ENCODE assay signal across 11 cellular contexts in the genomic region with DNA sequence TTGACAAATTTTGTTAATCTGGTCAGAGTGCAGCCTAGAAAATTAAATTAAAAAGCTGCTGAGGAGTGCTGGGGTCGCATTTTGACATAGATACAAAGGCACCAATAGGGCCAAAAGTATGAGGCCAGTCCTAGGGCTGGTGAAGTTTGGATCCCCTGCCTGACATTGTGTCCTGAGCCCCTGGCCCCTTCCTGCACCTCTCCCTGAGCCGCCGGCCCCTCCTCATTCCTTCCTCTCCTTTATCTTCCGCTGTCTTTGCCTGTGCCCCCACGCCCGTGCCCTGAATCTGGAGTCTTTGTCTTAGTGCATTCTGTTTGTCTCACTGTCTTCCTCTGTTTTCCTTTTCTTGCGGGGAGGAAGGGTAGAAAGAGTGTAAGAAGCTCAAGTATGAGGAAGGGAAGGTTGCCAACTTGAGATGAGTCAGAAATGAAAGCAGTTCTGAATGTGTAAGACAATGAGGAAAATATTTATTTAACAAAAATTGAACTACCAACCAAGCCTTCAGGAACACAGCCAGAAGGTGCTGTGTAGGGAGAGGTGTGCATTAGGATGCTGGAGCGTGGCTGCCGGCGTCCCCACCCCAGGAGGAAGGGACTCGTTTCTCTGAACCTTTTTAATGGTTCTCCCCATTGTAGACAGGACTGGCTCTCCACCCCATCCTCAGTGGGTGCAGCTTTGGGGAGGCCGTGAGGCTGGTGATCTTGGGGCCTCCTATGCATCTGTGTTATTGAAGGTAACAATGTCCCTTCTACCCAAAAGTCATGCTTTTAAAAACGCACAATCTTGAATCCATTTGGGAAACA.
A peak's percentile ranks its signal among the peaks of the same experiment; 100 is the strongest.
DNase-seq lines count a peak whose midpoint lies in the region; ATAC-seq, FAIRE-seq and TF ChIP-seq lines count a peak whose summit lies in the region.
"Had no signal": no experiment of that assay in that cellular context is flagged by ENCODE, and none has a peak within 500 bp of the region (broad histone marks: within the 10 kb centered on the region; RNA-seq: fewer than 3 reads in every experiment).

No MANE protein-coding gene starts in this region.

- intact Hi-C loops in prostate gland (cut with DNase I), result loop anchor here (5.0 kb wide), 2 partner anchors 135 to 295 kb away; partner anchors contain the start of gene NEDD4L

- H3K27me3 ChIP-seq in prostate gland (replicated peaks; ENCODE audit: insufficient read depth), result no peaks in the 10 kb centered on the region

- no peaks in the 10 kb centered on the region for H3K36me3 ChIP-seq in prostate gland

- H3K27ac ChIP-seq in prostate gland, result peak overlapping the region; percentile 31 to 39
- H3K27ac ChIP-seq: parathyroid adenoma had no signal

- peak; percentile 78 for DNase-seq in Caki2 (ENCODE audit: low read depth)
- DNase-seq in RCC 7860 (ENCODE audit: low spot score), result peak; percentile 69
- DNase-seq in fibroblast of pulmonary artery (ENCODE audit: low read depth), result peak; percentile 94
- peak; percentile 63 for DNase-seq in prostate gland (ENCODE audit: low spot score)
- no peak for DNase-seq in GM19240 (ENCODE audit: insufficient read length, low spot score)
- no peak for DNase-seq in HuH-7.5 (ENCODE audit: low spot score)
- DNase-seq: Karpas-422, SIG-M5 had no signal

- no peaks in the 10 kb centered on the region for H3K9me3 ChIP-seq in prostate gland

- WGBS in prostate gland, result 31% methylated on average over 13 of the region's 13 CpGs

- FAIRE-seq in RCC 7860 (lab: Jason Lieb, UNC), result peak; percentile 89

- H3K4me3 ChIP-seq in fibroblast of pulmonary artery (replicated peaks; ENCODE audit: low read depth, low read length) (peak overlapping the region; percentile 15), prostate gland (no peak overlapping the region)

- TF ChIP-seq POLR2A in prostate gland (IDR thresholded peaks at IDR 0.05), result no peak

- no peak for TF ChIP-seq CTCF in fibroblast of pulmonary artery (IDR thresholded peaks at IDR 0.05; ENCODE audit: low read length, missing control alignments)
- peak in 1 of 4 experiments; percentile 4 for TF ChIP-seq CTCF in prostate gland (IDR thresholded peaks at IDR 0.05)

- in situ Hi-C loops in Caki2 (cut with HindIII; ENCODE audit: low pct_unique_long_range_greater_than_20kb, low sequenced_read_pairs), result no loop called here

- H3K4me1 ChIP-seq in prostate gland (replicated peaks), result peaks cover 11% of the 10 kb centered on the region

- ATAC-seq in GM21390 (IDR thresholded peaks at IDR 0.05; ENCODE audit: unreplicated experiment) (no peak), HG03571 (IDR thresholded peaks at IDR 0.05; ENCODE audit: unreplicated experiment) (no peak)

Comparison
In these comparisons a context has a peak if more than half of its experiments do, and no peak if none do; other contexts are left out.
1. DNase-seq: peak in Caki2 (single experiment), RCC 7860 (single experiment), fibroblast of pulmonary artery (single experiment) and prostate gland (single experiment); none in GM19240 (single experiment) and HuH-7.5 (single experiment).